1 cellular context compared by ENCODE assay signal in genomic region chr13:79492313-79492798, GRCh38.
TF ChIP-seq lines count a peak whose summit lies in the region.

No MANE protein-coding gene starts in this region.

TF ChIP-seq in GM12878, 131 proteins besides CTCF, POLR2A, EP300 and RAD21 (continued from another document):
- TF ChIP-seq ZNF592 (IDR thresholded peaks at IDR 0.05) (no peak), CUX1 (IDR thresholded peaks at IDR 0.05; ENCODE audit: insufficient replicate concordance, low read depth, low read length) (no peak), BMI1 (IDR thresholded peaks at IDR 0.05; ENCODE audit: borderline replicate concordance) (no peak), ZNF207 (IDR thresholded peaks at IDR 0.05; ENCODE audit: borderline replicate concordance) (no peak), TBL1XR1 (IDR thresholded peaks at IDR 0.05; ENCODE audit: low read depth, low read length) (no peak), HCFC1 (IDR thresholded peaks at IDR 0.05; ENCODE audit: low read length) (no peak)
